Comparison of ENCODE assay signal across 1 cellular context in the genomic region with DNA sequence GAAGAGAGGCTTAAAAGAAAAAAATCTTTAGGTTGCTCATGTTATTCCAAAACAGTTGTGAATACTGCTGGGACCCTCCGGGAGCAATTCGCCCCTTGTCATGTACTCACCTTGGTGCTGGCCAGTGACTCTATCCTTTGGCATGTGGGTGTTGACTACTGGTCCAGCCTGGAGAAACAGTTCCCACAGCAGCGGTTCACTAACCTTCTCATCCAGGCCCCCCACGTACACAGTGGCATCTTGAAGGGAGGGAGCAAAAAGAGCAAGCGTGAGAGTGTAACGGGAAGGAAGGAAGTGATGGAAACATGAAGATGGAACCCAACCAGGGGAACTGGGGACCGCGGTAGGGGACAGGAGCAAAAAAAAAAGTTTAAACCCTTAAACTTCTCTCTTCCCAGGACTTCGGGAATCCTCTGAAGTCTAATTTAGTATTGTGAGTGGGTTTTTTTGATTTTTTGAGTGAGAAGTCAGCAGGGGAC.
TF ChIP-seq lines count a peak whose summit lies in the region.

No MANE protein-coding gene starts in this region.

TF ChIP-seq in GM12878, 131 proteins besides CTCF, POLR2A, EP300 and RAD21:
- no peak for TF ChIP-seq IRF4 (IDR thresholded peaks at IDR 0.05; ENCODE audit: low read depth, low read length)
- no peak for TF ChIP-seq CHD2 (IDR thresholded peaks at IDR 0.05; ENCODE audit: borderline replicate concordance, low read depth, low read length)
- TF ChIP-seq KLF5 (IDR thresholded peaks at IDR 0.05; ENCODE audit: partially characterized antibody): no peak
TF ChIP-seq in GM12878: peak in this region for 0.
